ENCODE assay signal across 8 cellular contexts in the genomic region with DNA sequence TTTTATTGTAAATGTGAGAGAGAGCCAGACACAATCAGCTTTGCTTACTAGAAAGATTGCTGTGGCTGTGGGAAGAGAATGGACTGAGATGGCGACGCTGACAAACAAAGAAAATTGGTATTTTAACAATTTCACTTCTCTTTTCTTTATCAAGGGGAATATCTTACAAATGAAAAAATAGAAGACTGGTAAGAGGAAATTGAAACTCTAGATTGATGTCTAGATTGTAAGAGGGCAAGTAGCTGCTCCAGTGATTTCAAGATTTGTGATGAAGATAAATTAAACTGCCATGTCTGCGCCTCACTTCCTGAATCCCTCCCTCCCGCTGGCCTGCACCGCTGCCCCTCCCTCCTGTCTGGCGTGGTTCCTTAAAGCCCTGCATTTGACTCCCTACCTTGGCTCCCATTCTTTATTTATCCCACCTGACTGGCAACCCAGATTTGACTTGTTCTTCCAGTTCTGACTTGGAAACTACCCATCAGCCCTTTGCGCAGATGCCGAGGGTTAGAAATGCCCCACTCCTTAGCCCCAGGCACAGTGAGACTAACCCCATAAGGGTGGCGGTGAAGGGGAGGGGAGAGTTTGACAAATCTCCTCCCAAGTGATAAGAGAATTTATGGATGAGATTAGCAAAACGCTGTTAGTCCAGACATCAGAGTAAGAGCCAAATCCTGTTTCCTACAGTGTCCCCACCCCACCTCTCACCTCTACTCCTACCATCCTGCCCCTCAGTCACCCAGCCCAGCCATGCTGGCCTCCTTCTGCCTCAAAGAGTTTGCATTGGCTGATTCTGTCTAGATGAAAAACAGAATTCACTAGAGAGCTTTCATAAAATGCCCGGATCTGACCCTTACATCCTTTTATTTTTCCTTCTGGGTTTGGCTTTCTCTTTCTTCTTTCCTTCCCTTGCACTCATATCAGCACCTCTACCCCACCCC.
A peak's percentile ranks its signal among the peaks of the same experiment; 100 is the strongest.
DNase-seq lines count a peak whose midpoint lies in the region; ATAC-seq and TF ChIP-seq lines count a peak whose summit lies in the region.

No MANE protein-coding gene starts in this region.

- DNase-seq in SIG-M5 treated with dmso at 0.1 percent for 504 hours (lab: John Stamatoyannopoulos, UW; ENCODE audit: unreplicated experiment) (peak; percentile 84), glutamatergic neuron (no peak), NCI-H748 treated with DMSO at 0.1 percent for 48 hours (lab: John Stamatoyannopoulos, UW) (no peak), NCI-H187 (lab: John Stamatoyannopoulos, UW) (no peak)

- H3K4me3 ChIP-seq in ACC112 (ENCODE audit: low read depth, low read length) = no peak overlapping the region

- H3K27ac ChIP-seq in ACC112 (ENCODE audit: low read depth, low read length) = no peak overlapping the region

- H3K79me2 ChIP-seq in ACC112 (ENCODE audit: control insufficient read depth, insufficient read depth, low read length, unreplicated experiment) = no peaks in the 10 kb centered on the region

- peak; percentile 27 for ATAC-seq in GM19025 (IDR thresholded peaks at IDR 0.05; ENCODE audit: low read depth, unreplicated experiment)
- ATAC-seq in HG03139 (IDR thresholded peaks at IDR 0.05; ENCODE audit: unreplicated experiment) = peak; percentile 35
- ATAC-seq in stimulated activated memory B cell treated with anti-CD40 and anti-IgM and Interleukin-4, amounts not matched to agents 10 μg/mL and 1 μg/mL and 100 μg/mL, for 72 hours = peak; percentile 80

- H3K27ac Mint-ChIP-seq in glutamatergic neuron (ENCODE audit: unreplicated experiment) = peak overlapping the region; percentile 50
- peak overlapping the region; percentile 99 for H3K27ac Mint-ChIP-seq in stimulated activated memory B cell treated with anti-CD40 and anti-IgM and Interleukin-4, amounts not matched to agents 10 μg/mL and 1 μg/mL and 100 μg/mL, for 72 hours

- TF ChIP-seq CTCF in glutamatergic neuron (IDR thresholded peaks at IDR 0.05; ENCODE audit: partially characterized antibody, unreplicated experiment) = no peak

- peak overlapping the region; percentile 55 for H2AFZ ChIP-seq in ACC112 (ENCODE audit: low read length, unreplicated experiment)

- H3K4me1 ChIP-seq in ACC112 (ENCODE audit: control insufficient read depth, insufficient read depth, low read length, unreplicated experiment) = no peaks in the 10 kb centered on the region

- no peaks in the 10 kb centered on the region for H3K36me3 ChIP-seq in ACC112 (ENCODE audit: insufficient read depth, low read length)

- H3K27me3 ChIP-seq in ACC112 (ENCODE audit: insufficient read depth, low read length) = peaks cover 2% of the 10 kb centered on the region; the same call in 1 of the 2 replicates

- peaks cover 3% of the 10 kb centered on the region for H3K9me3 Mint-ChIP-seq in glutamatergic neuron (ENCODE audit: unreplicated experiment)
- peaks cover 2% of the 10 kb centered on the region for H3K9me3 Mint-ChIP-seq in stimulated activated memory B cell treated with anti-CD40 and anti-IgM and Interleukin-4, amounts not matched to agents 10 μg/mL and 1 μg/mL and 100 μg/mL, for 72 hours

- H3K36me3 Mint-ChIP-seq in glutamatergic neuron (ENCODE audit: unreplicated experiment) = peaks cover 4% of the 10 kb centered on the region
- H3K36me3 Mint-ChIP-seq in stimulated activated memory B cell treated with anti-CD40 and anti-IgM and Interleukin-4, amounts not matched to agents 10 μg/mL and 1 μg/mL and 100 μg/mL, for 72 hours = peaks cover 5% of the 10 kb centered on the region

- peaks cover 17% of the 10 kb centered on the region for H3K4me1 Mint-ChIP-seq in glutamatergic neuron (ENCODE audit: low read depth, unreplicated experiment)
- H3K4me1 Mint-ChIP-seq in stimulated activated memory B cell treated with anti-CD40 and anti-IgM and Interleukin-4, amounts not matched to agents 10 μg/mL and 1 μg/mL and 100 μg/mL, for 72 hours = peaks cover 41% of the 10 kb centered on the region

- H3K27me3 Mint-ChIP-seq in glutamatergic neuron (ENCODE audit: unreplicated experiment) = peaks cover 4% of the 10 kb centered on the region
- H3K27me3 Mint-ChIP-seq in stimulated activated memory B cell treated with anti-CD40 and anti-IgM and Interleukin-4, amounts not matched to agents 10 μg/mL and 1 μg/mL and 100 μg/mL, for 72 hours = no peaks in the 10 kb centered on the region

- H3K4me3 Mint-ChIP-seq in glutamatergic neuron (ENCODE audit: unreplicated experiment) = peak overlapping the region; percentile 5
- H3K4me3 Mint-ChIP-seq in stimulated activated memory B cell treated with anti-CD40 and anti-IgM and Interleukin-4, amounts not matched to agents 10 μg/mL and 1 μg/mL and 100 μg/mL, for 72 hours = peak overlapping the region; percentile 80

Comparison
In these comparisons a context has a peak if more than half of its experiments do, and no peak if none do; other contexts are left out.
1. ATAC-seq: peak in every context shown above with its lines; median percentile 80 in stimulated activated memory B cell treated with anti-CD40 and anti-IgM and Interleukin-4, amounts not matched to agents 10 μg/mL and 1 μg/mL and 100 μg/mL, for 72 hours; 35 in HG03139; 27 in GM19025.